ENCODE assay signal across 2 cellular contexts in genomic region chr6:125188037-125188436, GRCh38.
A peak's percentile ranks its signal among the peaks of the same experiment; 100 is the strongest.
TF ChIP-seq lines count a peak whose summit lies in the region.

No MANE protein-coding gene starts in this region.

TF ChIP-seq in HepG2, 621 proteins besides CTCF, POLR2A, EP300 and RAD21:
- TF ChIP-seq CREB1 (IDR thresholded peaks at IDR 0.05) (peak; percentile 74), CREB1 (CRISPR knock-in tag; IDR thresholded peaks at IDR 0.05) (no peak), SIX4 (CRISPR knock-in tag; IDR thresholded peaks at IDR 0.05) (no peak)

TF ChIP-seq in K562, 482 proteins besides CTCF, POLR2A, EP300 and RAD21 (continues in another document):
- no peak for TF ChIP-seq HNRNPUL1 (IDR thresholded peaks at IDR 0.05; ENCODE audit: low read length)
- no peak for TF ChIP-seq SAFB (IDR thresholded peaks at IDR 0.05; ENCODE audit: borderline replicate concordance, low read depth, low read length)
- peak; percentile 56; the same call in 1 of the 2 replicates for TF ChIP-seq ATF3 (IDR thresholded peaks at IDR 0.05)
- no peak for TF ChIP-seq ATF3 (CRISPR knock-in tag; conservative IDR thresholded peaks at IDR 0.05)
- no peak for TF ChIP-seq CBX1 (IDR thresholded peaks at IDR 0.05; ENCODE audit: low read depth)
- TF ChIP-seq, protein P1, sequence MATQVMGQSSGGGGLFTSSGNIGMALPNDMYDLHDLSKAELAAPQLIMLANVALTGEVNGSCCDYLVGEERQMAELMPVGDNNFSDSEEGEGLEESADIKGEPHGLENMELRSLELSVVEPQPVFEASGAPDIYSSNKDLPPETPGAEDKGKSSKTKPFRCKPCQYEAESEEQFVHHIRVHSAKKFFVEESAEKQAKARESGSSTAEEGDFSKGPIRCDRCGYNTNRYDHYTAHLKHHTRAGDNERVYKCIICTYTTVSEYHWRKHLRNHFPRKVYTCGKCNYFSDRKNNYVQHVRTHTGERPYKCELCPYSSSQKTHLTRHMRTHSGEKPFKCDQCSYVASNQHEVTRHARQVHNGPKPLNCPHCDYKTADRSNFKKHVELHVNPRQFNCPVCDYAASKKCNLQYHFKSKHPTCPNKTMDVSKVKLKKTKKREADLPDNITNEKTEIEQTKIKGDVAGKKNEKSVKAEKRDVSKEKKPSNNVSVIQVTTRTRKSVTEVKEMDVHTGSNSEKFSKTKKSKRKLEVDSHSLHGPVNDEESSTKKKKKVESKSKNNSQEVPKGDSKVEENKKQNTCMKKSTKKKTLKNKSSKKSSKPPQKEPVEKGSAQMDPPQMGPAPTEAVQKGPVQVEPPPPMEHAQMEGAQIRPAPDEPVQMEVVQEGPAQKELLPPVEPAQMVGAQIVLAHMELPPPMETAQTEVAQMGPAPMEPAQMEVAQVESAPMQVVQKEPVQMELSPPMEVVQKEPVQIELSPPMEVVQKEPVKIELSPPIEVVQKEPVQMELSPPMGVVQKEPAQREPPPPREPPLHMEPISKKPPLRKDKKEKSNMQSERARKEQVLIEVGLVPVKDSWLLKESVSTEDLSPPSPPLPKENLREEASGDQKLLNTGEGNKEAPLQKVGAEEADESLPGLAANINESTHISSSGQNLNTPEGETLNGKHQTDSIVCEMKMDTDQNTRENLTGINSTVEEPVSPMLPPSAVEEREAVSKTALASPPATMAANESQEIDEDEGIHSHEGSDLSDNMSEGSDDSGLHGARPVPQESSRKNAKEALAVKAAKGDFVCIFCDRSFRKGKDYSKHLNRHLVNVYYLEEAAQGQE (CRISPR knock-in tag; IDR thresholded peaks at IDR 0.05; ENCODE audit: low read depth) = no peak
- TF ChIP-seq, protein P2, sequence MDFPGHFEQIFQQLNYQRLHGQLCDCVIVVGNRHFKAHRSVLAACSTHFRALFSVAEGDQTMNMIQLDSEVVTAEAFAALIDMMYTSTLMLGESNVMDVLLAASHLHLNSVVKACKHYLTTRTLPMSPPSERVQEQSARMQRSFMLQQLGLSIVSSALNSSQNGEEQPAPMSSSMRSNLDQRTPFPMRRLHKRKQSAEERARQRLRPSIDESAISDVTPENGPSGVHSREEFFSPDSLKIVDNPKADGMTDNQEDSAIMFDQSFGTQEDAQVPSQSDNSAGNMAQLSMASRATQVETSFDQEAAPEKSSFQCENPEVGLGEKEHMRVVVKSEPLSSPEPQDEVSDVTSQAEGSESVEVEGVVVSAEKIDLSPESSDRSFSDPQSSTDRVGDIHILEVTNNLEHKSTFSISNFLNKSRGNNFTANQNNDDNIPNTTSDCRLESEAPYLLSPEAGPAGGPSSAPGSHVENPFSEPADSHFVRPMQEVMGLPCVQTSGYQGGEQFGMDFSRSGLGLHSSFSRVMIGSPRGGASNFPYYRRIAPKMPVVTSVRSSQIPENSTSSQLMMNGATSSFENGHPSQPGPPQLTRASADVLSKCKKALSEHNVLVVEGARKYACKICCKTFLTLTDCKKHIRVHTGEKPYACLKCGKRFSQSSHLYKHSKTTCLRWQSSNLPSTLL (IDR thresholded peaks at IDR 0.05) = no peak
- no peak for TF ChIP-seq PML (IDR thresholded peaks at IDR 0.05; ENCODE audit: low read length)
- TF ChIP-seq YY1 (IDR thresholded peaks at IDR 0.05; ENCODE audit: borderline replicate concordance in 1 of 3, control insufficient read depth in 1 of 3, extremely low read depth in 1 of 3, insufficient read depth in 3 of 3, insufficient read length in 1 of 3, insufficient replicate concordance in 2 of 3, low read depth in 1 of 3, low read length in 2 of 3) = no peak
- TF ChIP-seq ZNF639 (CRISPR knock-in tag; conservative IDR thresholded peaks at IDR 0.05 in 1 of 2, IDR thresholded peaks at IDR 0.05 in 1 of 2) = peak in 1 of 2 experiments; percentile 45; a peak in 1 of 4 replicates
- TF ChIP-seq KLF16 (IDR thresholded peaks at IDR 0.05) = no peak
- TF ChIP-seq HSF4 (CRISPR knock-in tag; IDR thresholded peaks at IDR 0.05; ENCODE audit: borderline replicate concordance) = no peak
- TF ChIP-seq GATA2 (CRISPR knock-in tag; IDR thresholded peaks at IDR 0.05) = no peak
- TF ChIP-seq NFYB (IDR thresholded peaks at IDR 0.05; ENCODE audit: extremely low read depth, insufficient read length) = no peak
- TF ChIP-seq, protein P3, sequence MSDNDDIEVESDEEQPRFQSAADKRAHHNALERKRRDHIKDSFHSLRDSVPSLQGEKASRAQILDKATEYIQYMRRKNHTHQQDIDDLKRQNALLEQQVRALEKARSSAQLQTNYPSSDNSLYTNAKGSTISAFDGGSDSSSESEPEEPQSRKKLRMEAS (CRISPR knock-in tag; IDR thresholded peaks at IDR 0.05) = no peak
- TF ChIP-seq CHD1 (IDR thresholded peaks at IDR 0.05; ENCODE audit: low read length) = no peak
- TF ChIP-seq ZNF696 (CRISPR knock-in tag; conservative IDR thresholded peaks at IDR 0.05) = no peak
- peak; percentile 60; the same call in 1 of the 2 replicates for TF ChIP-seq BACH1 (tag; IDR thresholded peaks at IDR 0.05)
- TF ChIP-seq NFE2 (IDR thresholded peaks at IDR 0.05; ENCODE audit: low read depth) = no peak
- no peak for TF ChIP-seq MAFF (IDR thresholded peaks at IDR 0.05; ENCODE audit: low read length)
- no peak for TF ChIP-seq FOXK1 (CRISPR knock-in tag; IDR thresholded peaks at IDR 0.05; ENCODE audit: borderline replicate concordance)
- no peak for TF ChIP-seq MYBL2 (IDR thresholded peaks at IDR 0.05; ENCODE audit: low read depth)
- TF ChIP-seq MYBL2 (CRISPR knock-in tag; IDR thresholded peaks at IDR 0.05; ENCODE audit: borderline replicate concordance) = no peak
- no peak for TF ChIP-seq ZNF780A (CRISPR knock-in tag; IDR thresholded peaks at IDR 0.05)
- no peak for TF ChIP-seq MEF2A (IDR thresholded peaks at IDR 0.05; ENCODE audit: control insufficient read depth, low read depth, low read length)
- no peak for TF ChIP-seq ESRRA (IDR thresholded peaks at IDR 0.05; ENCODE audit: borderline replicate concordance, low read depth)
- no peak for TF ChIP-seq BCL6 (CRISPR knock-in tag; IDR thresholded peaks at IDR 0.05)
- TF ChIP-seq HDAC2 (IDR thresholded peaks at IDR 0.05) = no peak
- TF ChIP-seq TRIM24 (IDR thresholded peaks at IDR 0.05) = no peak
- no peak for TF ChIP-seq ZNF695 (CRISPR knock-in tag; IDR thresholded peaks at IDR 0.05)
- TF ChIP-seq ZBTB12 (CRISPR knock-in tag; IDR thresholded peaks at IDR 0.05) = no peak
- TF ChIP-seq, protein P4, sequence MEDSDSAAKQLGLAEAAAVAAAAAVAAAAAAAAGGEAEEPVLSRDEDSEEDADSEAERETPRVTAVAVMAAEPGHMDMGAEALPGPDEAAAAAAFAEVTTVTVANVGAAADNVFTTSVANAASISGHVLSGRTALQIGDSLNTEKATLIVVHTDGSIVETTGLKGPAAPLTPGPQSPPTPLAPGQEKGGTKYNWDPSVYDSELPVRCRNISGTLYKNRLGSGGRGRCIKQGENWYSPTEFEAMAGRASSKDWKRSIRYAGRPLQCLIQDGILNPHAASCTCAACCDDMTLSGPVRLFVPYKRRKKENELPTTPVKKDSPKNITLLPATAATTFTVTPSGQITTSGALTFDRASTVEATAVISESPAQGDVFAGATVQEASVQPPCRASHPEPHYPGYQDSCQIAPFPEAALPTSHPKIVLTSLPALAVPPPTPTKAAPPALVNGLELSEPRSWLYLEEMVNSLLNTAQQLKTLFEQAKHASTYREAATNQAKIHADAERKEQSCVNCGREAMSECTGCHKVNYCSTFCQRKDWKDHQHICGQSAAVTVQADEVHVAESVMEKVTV (CRISPR knock-in tag; IDR thresholded peaks at IDR 0.05) = no peak
- TF ChIP-seq, protein P5, sequence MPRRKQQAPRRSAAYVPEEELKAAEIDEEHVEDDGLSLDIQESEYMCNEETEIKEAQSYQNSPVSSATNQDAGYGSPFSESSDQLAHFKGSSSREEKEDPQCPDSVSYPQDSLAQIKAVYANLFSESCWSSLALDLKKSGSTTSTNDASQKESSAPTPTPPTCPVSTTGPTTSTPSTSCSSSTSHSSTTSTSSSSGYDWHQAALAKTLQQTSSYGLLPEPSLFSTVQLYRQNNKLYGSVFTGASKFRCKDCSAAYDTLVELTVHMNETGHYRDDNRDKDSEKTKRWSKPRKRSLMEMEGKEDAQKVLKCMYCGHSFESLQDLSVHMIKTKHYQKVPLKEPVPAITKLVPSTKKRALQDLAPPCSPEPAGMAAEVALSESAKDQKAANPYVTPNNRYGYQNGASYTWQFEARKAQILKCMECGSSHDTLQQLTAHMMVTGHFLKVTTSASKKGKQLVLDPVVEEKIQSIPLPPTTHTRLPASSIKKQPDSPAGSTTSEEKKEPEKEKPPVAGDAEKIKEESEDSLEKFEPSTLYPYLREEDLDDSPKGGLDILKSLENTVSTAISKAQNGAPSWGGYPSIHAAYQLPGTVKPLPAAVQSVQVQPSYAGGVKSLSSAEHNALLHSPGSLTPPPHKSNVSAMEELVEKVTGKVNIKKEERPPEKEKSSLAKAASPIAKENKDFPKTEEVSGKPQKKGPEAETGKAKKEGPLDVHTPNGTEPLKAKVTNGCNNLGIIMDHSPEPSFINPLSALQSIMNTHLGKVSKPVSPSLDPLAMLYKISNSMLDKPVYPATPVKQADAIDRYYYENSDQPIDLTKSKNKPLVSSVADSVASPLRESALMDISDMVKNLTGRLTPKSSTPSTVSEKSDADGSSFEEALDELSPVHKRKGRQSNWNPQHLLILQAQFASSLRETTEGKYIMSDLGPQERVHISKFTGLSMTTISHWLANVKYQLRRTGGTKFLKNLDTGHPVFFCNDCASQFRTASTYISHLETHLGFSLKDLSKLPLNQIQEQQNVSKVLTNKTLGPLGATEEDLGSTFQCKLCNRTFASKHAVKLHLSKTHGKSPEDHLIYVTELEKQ (CRISPR knock-in tag; IDR thresholded peaks at IDR 0.05) = no peak
- no peak for TF ChIP-seq MXI1 (IDR thresholded peaks at IDR 0.05; ENCODE audit: low read depth, low read length)
- TF ChIP-seq CBFA2T3 (IDR thresholded peaks at IDR 0.05) = peak; percentile 46
- no peak for TF ChIP-seq PHTF2 (CRISPR knock-in tag; IDR thresholded peaks at IDR 0.05)
- TF ChIP-seq ZNF197 (CRISPR knock-in tag; IDR thresholded peaks at IDR 0.05; ENCODE audit: low read depth) = no peak
- TF ChIP-seq NCOA1 (IDR thresholded peaks at IDR 0.05; ENCODE audit: low read depth) = no peak
- peak; percentile 13 for TF ChIP-seq CCNT2 (IDR thresholded peaks at IDR 0.05; ENCODE audit: borderline replicate concordance, extremely low read depth, insufficient read length, low read depth, low read length)
- TF ChIP-seq CBFB (CRISPR knock-in tag; IDR thresholded peaks at IDR 0.05) = no peak
- no peak for TF ChIP-seq HLTF (IDR thresholded peaks at IDR 0.05)
- TF ChIP-seq U2AF2 (optimal IDR thresholded peaks at IDR 0.05; ENCODE audit: low read depth, low read length) = no peak
- no peak for TF ChIP-seq POLR2G (IDR thresholded peaks at IDR 0.05; ENCODE audit: low read depth, low read length)
- TF ChIP-seq ZNF589 (CRISPR knock-in tag; IDR thresholded peaks at IDR 0.05; ENCODE audit: low read depth) = no peak
- no peak for TF ChIP-seq RBM22 (IDR thresholded peaks at IDR 0.05; ENCODE audit: low read depth, low read length, poor library complexity, severe bottlenecking)
- no peak for TF ChIP-seq DIDO1 (tag; IDR thresholded peaks at IDR 0.05; ENCODE audit: low read depth)
- TF ChIP-seq MIER1 (IDR thresholded peaks at IDR 0.05; ENCODE audit: low read depth) = no peak
- no peak for TF ChIP-seq FOXO4 (CRISPR knock-in tag; IDR thresholded peaks at IDR 0.05)
